Comparison of ENCODE assay signal across 3 cellular contexts in genomic region chr4:171464499-171464898, GRCh38.
TF ChIP-seq lines count a peak whose summit lies in the region.

No MANE protein-coding gene starts in this region.

TF ChIP-seq in HepG2, 621 proteins besides CTCF, POLR2A, EP300 and RAD21:
- TF ChIP-seq MAFK (conservative IDR thresholded peaks at IDR 0.05 in 1 of 2, IDR thresholded peaks at IDR 0.05 in 1 of 2; ENCODE audit: low read length in 2 of 2) (peak; percentile 88 to 96), E2F1 (CRISPR knock-in tag; IDR thresholded peaks at IDR 0.05) (no peak), MAFF (IDR thresholded peaks at IDR 0.05; ENCODE audit: low read depth, low read length) (peak; percentile 92), AKAP8 (CRISPR knock-in tag; IDR thresholded peaks at IDR 0.05) (no peak), ZNF543 (CRISPR knock-in tag; IDR thresholded peaks at IDR 0.05) (no peak), ZBTB39 (CRISPR knock-in tag; IDR thresholded peaks at IDR 0.05) (no peak), ZKSCAN5 (CRISPR knock-in tag; IDR thresholded peaks at IDR 0.05) (no peak), SIX1 (CRISPR knock-in tag; IDR thresholded peaks at IDR 0.05; ENCODE audit: borderline replicate concordance) (no peak), HBP1 (CRISPR knock-in tag; IDR thresholded peaks at IDR 0.05; ENCODE audit: low read depth) (no peak)

TF ChIP-seq in IMR-90, 13 proteins besides CTCF, POLR2A, EP300 and RAD21:
- TF ChIP-seq CHD1 (IDR thresholded peaks at IDR 0.05; ENCODE audit: low read depth, low read length) (no peak), MAFK (IDR thresholded peaks at IDR 0.05; ENCODE audit: low read depth, low read length) (peak; percentile 90)

TF ChIP-seq in K562, 482 proteins besides CTCF, POLR2A, EP300 and RAD21:
- TF ChIP-seq CREB1 (IDR thresholded peaks at IDR 0.05), result no peak
- TF ChIP-seq CREB1 (CRISPR knock-in tag; IDR thresholded peaks at IDR 0.05), result no peak
- no peak for TF ChIP-seq MEF2D (tag; conservative IDR thresholded peaks at IDR 0.05; ENCODE audit: low read depth)
- TF ChIP-seq MAFK (IDR thresholded peaks at IDR 0.05; ENCODE audit: low read length), result peak; percentile 88
- TF ChIP-seq MAFG (tag; conservative IDR thresholded peaks at IDR 0.05), result peak; percentile 76
- no peak for TF ChIP-seq ARID3A (IDR thresholded peaks at IDR 0.05; ENCODE audit: borderline replicate concordance, low read depth, low read length)
- TF ChIP-seq MAFF (IDR thresholded peaks at IDR 0.05; ENCODE audit: low read length), result peak; percentile 87
- no peak for TF ChIP-seq SMC3 (conservative IDR thresholded peaks at IDR 0.05; ENCODE audit: insufficient read depth, low read depth, low read length)
- TF ChIP-seq NFRKB (IDR thresholded peaks at IDR 0.05; ENCODE audit: low read depth), result no peak
- TF ChIP-seq ZNF316 (IDR thresholded peaks at IDR 0.05), result peak; percentile 87
- TF ChIP-seq ZZZ3 (IDR thresholded peaks at IDR 0.05), result no peak
- peak; percentile 74 for TF ChIP-seq C11orf30 (IDR thresholded peaks at IDR 0.05; ENCODE audit: low read depth)
